Comparison of ENCODE assay signal across 8 cellular contexts in the genomic region with DNA sequence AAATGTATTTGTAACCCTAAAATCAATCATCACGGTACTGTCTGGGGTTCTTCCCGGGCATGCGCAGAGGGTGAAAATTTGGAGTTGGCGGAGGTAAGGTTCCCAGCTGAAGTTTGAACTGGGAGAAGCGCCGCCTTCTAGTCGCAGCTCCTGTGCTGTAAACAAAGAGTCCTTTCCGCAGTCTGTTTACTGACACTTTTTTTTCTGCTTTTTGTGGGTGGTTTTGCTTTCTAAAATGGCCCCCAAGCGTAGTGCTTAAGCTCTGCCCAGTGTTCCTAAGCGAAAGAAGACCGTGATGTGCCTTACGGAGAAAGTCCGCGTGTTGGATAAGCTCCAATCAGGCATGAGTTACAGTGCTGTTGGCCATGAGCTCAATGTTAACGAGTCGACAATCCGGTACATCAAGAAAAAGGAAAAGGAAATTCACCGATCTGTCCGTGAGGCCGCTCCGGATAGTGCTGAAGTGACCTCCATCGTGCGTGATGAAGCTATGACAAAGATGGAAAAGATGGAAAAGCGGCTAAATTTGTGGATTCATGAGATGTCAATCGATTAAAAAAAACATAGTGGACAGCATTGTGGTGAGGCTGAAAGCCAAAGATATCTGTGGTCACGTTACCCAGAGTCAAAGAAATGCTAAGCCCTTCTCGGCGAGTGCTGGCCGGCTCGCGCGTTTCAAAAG. TPM values are rescaled to one million over a fixed set of nuclear protein-coding genes. Genes with fewer than 3 reads are reported as not detected.
A peak's percentile ranks its signal among the peaks of the same experiment; 100 is the strongest.
DNase-seq lines count a peak whose midpoint lies in the region; ATAC-seq, FAIRE-seq and TF ChIP-seq lines count a peak whose summit lies in the region.

No MANE protein-coding gene starts in this region.

- no peak for TF ChIP-seq CTCF in RWPE2 (IDR thresholded peaks at IDR 0.05; ENCODE audit: poor library complexity, severe bottlenecking)

- H3K4me3 ChIP-seq in Karpas-422 (ENCODE audit: low read length) (peak overlapping the region; percentile 73), RWPE2 (ENCODE audit: severe bottlenecking) (peak overlapping the region; percentile 70)

- FAIRE-seq in H54 (lab: Jason Lieb, UNC), result no peak

- DNase-seq in activated T-cell treated with anti-CD3 and anti-CD28 coated beads, Interleukin-2, amount 50 U/mL, for 72 hours, result peak; percentile 23 to 67
- DNase-seq in activated T-cell treated with anti-CD3 and anti-CD28 coated beads for 4 hours, result no peak
- DNase-seq in H54 (ENCODE audit: insufficient read length, low spot score), result peak; percentile 45
- peak; percentile 84 for DNase-seq in Karpas-422
- DNase-seq in RWPE2 (ENCODE audit: low spot score), result peak; percentile 72
- peak in 56 of 61 donors; percentile 42 to 93 (median 83) for DNase-seq in caudate nucleus (lab: John Stamatoyannopoulos, UW)
- peak; percentile 87 for DNase-seq in islet precursor cell
- DNase-seq in smooth muscle cell of the brain vasculature (ENCODE audit: low read depth, low spot score), result peak; percentile 84

- peaks cover 49% of the 10 kb centered on the region for H3K4me1 Mint-ChIP-seq in activated T-cell treated with anti-CD3 and anti-CD28 coated beads, Interleukin-2, amount 50 U/mL, for 72 hours (ENCODE audit: low read depth)

- H3K79me2 ChIP-seq in Karpas-422 (ENCODE audit: low read length), result peaks cover 44% of the 10 kb centered on the region

- H3K9me3 Mint-ChIP-seq in activated T-cell treated with anti-CD3 and anti-CD28 coated beads, Interleukin-2, amount 50 U/mL, for 72 hours, result peaks cover 3% of the 10 kb centered on the region in 2 donors

- H3K27me3 Mint-ChIP-seq in activated T-cell treated with anti-CD3 and anti-CD28 coated beads, Interleukin-2, amount 50 U/mL, for 72 hours (ENCODE audit: low read depth), result no peaks in the 10 kb centered on the region

- no peaks in the 10 kb centered on the region for H3K9me2 ChIP-seq in Karpas-422 (replicated peaks; ENCODE audit: insufficient read depth, low read length)

- H3K4me3 Mint-ChIP-seq in activated T-cell treated with anti-CD3 and anti-CD28 coated beads, Interleukin-2, amount 50 U/mL, for 72 hours, result peak overlapping the region; percentile 85 to 89

- H3K36me3 ChIP-seq in Karpas-422 (ENCODE audit: insufficient read depth, low read length), result no peaks in the 10 kb centered on the region
- H3K36me3 ChIP-seq in RWPE2 (ENCODE audit: low read depth), result peaks cover 4% of the 10 kb centered on the region

- peaks cover 6 to 8% of the 10 kb centered on the region in 2 donors for H3K36me3 Mint-ChIP-seq in activated T-cell treated with anti-CD3 and anti-CD28 coated beads, Interleukin-2, amount 50 U/mL, for 72 hours (ENCODE audit: insufficient read depth in 2 of 2)

- H3K9me3 ChIP-seq in Karpas-422 (ENCODE audit: low read length), result no peaks in the 10 kb centered on the region
- no peaks in the 10 kb centered on the region for H3K9me3 ChIP-seq in RWPE2 (ENCODE audit: severe bottlenecking)

- H3K27me3 ChIP-seq in Karpas-422 (ENCODE audit: low read length) (no peaks in the 10 kb centered on the region), RWPE2 (ENCODE audit: insufficient read depth, poor library complexity, severe bottlenecking) (no peaks in the 10 kb centered on the region)

- no peaks in the 10 kb centered on the region for H4K20me1 ChIP-seq in Karpas-422 (ENCODE audit: insufficient read depth, low read depth, low read length)

- peak overlapping the region; percentile 96 for H2AFZ ChIP-seq in Karpas-422 (ENCODE audit: low read length)

- ATAC-seq in activated T-cell treated with anti-CD3 and anti-CD28 coated beads, Interleukin-2, amount 50 U/mL, for 72 hours (replicated peaks in 1 of 2), result peak; percentile 69 to 71
- peak; percentile 74 for ATAC-seq in RWPE2 (ENCODE audit: low read depth)

- H3K27ac Mint-ChIP-seq in activated T-cell treated with anti-CD3 and anti-CD28 coated beads, Interleukin-2, amount 50 U/mL, for 72 hours, result peak overlapping the region; percentile 81

- H3K4me2 ChIP-seq in Karpas-422 (ENCODE audit: low read depth, low read length, poor library complexity, severe bottlenecking), result peak overlapping the region; percentile 72

- no peak for TF ChIP-seq POLR2A in H54 (IDR thresholded peaks at IDR 0.05; ENCODE audit: low read depth, low read length)

- H3K27ac ChIP-seq in Karpas-422 (ENCODE audit: low read length), result peak overlapping the region; percentile 47
- H3K27ac ChIP-seq in RWPE2 (ENCODE audit: poor library complexity, severe bottlenecking), result peak overlapping the region; percentile 68
- peak overlapping the region; percentile 90 for H3K27ac ChIP-seq in caudate nucleus (ENCODE audit: low read depth, low read length)

- H3K9ac ChIP-seq in Karpas-422 (ENCODE audit: low read length), result peak overlapping the region; percentile 74

- H3K4me1 ChIP-seq in Karpas-422 (ENCODE audit: low read length) (peaks cover 17% of the 10 kb centered on the region), RWPE2 (ENCODE audit: insufficient read depth, poor library complexity, severe bottlenecking) (no peaks in the 10 kb centered on the region)

RNA-seq across cellular contexts. Expression of a gene that starts 0.6 kb away (rescaled TPM):
- 10 to 100 TPM; 25.7 to 32.1 TPM for total RNA-seq in activated T-cell treated with anti-CD3 and anti-CD28 coated beads, Interleukin-2, amount 50 U/mL, for 72 hours
- total RNA-seq in Karpas-422 (2014; rRNA removed; shearing (Covaris generic); ENCODE audit: low replicate concordance), result 33.5 and 64.0 TPM in 2 replicates

RNA-seq across cellular contexts. Expression of a gene that starts 30.6 kb away (rescaled TPM):
- total RNA-seq in activated T-cell treated with anti-CD3 and anti-CD28 coated beads, Interleukin-2, amount 50 U/mL, for 72 hours, result 10 to 100 TPM; 34.8 to 34.9 TPM
- 32.0 and 45.9 TPM in 2 replicates for total RNA-seq in Karpas-422 (2014; rRNA removed; shearing (Covaris generic); ENCODE audit: low replicate concordance)
